Comparison of ENCODE assay signal across 1 cellular context in the genomic region with DNA sequence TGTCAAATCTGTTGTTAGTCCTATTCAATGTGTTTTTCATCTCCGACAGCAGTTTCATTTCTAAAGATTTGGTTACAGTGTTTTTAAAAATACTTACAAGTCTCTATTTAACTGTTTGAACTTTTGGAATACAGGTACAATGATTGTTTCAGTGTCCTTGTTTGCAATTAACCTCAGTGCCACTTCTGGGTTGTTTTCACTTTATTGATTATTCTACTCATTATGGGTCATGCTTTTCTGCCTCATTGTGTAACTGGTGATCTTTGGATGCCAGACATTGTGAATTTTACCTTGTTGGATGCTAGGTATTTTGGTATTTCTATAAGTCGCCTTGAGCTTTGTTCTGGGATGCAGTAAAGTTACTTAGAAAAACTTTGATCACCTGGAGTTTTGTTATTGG.
TF ChIP-seq lines count a peak whose summit lies in the region.

No MANE protein-coding gene starts in this region.

TF ChIP-seq in HepG2, 621 proteins besides CTCF, POLR2A, EP300 and RAD21 (continued from another document):
- TF ChIP-seq ZKSCAN5 (CRISPR knock-in tag; IDR thresholded peaks at IDR 0.05) (no peak), MLLT10 (CRISPR knock-in tag; IDR thresholded peaks at IDR 0.05) (no peak), ZNF83 (CRISPR knock-in tag; IDR thresholded peaks at IDR 0.05; ENCODE audit: borderline replicate concordance) (no peak)
- TF ChIP-seq, protein P1, sequence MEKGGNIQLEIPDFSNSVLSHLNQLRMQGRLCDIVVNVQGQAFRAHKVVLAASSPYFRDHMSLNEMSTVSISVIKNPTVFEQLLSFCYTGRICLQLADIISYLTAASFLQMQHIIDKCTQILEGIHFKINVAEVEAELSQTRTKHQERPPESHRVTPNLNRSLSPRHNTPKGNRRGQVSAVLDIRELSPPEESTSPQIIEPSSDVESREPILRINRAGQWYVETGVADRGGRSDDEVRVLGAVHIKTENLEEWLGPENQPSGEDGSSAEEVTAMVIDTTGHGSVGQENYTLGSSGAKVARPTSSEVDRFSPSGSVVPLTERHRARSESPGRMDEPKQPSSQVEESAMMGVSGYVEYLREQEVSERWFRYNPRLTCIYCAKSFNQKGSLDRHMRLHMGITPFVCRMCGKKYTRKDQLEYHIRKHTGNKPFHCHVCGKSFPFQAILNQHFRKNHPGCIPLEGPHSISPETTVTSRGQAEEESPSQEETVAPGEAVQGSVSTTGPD (CRISPR knock-in tag; IDR thresholded peaks at IDR 0.05): no peak
- TF ChIP-seq, protein P2, sequence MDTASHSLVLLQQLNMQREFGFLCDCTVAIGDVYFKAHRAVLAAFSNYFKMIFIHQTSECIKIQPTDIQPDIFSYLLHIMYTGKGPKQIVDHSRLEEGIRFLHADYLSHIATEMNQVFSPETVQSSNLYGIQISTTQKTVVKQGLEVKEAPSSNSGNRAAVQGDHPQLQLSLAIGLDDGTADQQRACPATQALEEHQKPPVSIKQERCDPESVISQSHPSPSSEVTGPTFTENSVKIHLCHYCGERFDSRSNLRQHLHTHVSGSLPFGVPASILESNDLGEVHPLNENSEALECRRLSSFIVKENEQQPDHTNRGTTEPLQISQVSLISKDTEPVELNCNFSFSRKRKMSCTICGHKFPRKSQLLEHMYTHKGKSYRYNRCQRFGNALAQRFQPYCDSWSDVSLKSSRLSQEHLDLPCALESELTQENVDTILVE (CRISPR knock-in tag; IDR thresholded peaks at IDR 0.05): no peak
- TF ChIP-seq, protein P3, sequence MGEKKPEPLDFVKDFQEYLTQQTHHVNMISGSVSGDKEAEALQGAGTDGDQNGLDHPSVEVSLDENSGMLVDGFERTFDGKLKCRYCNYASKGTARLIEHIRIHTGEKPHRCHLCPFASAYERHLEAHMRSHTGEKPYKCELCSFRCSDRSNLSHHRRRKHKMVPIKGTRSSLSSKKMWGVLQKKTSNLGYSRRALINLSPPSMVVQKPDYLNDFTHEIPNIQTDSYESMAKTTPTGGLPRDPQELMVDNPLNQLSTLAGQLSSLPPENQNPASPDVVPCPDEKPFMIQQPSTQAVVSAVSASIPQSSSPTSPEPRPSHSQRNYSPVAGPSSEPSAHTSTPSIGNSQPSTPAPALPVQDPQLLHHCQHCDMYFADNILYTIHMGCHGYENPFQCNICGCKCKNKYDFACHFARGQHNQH (CRISPR knock-in tag; IDR thresholded peaks at IDR 0.05): no peak
- TF ChIP-seq, protein P4, sequence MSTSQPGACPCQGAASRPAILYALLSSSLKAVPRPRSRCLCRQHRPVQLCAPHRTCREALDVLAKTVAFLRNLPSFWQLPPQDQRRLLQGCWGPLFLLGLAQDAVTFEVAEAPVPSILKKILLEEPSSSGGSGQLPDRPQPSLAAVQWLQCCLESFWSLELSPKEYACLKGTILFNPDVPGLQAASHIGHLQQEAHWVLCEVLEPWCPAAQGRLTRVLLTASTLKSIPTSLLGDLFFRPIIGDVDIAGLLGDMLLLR (CRISPR knock-in tag; IDR thresholded peaks at IDR 0.05): no peak
- TF ChIP-seq, protein P5, sequence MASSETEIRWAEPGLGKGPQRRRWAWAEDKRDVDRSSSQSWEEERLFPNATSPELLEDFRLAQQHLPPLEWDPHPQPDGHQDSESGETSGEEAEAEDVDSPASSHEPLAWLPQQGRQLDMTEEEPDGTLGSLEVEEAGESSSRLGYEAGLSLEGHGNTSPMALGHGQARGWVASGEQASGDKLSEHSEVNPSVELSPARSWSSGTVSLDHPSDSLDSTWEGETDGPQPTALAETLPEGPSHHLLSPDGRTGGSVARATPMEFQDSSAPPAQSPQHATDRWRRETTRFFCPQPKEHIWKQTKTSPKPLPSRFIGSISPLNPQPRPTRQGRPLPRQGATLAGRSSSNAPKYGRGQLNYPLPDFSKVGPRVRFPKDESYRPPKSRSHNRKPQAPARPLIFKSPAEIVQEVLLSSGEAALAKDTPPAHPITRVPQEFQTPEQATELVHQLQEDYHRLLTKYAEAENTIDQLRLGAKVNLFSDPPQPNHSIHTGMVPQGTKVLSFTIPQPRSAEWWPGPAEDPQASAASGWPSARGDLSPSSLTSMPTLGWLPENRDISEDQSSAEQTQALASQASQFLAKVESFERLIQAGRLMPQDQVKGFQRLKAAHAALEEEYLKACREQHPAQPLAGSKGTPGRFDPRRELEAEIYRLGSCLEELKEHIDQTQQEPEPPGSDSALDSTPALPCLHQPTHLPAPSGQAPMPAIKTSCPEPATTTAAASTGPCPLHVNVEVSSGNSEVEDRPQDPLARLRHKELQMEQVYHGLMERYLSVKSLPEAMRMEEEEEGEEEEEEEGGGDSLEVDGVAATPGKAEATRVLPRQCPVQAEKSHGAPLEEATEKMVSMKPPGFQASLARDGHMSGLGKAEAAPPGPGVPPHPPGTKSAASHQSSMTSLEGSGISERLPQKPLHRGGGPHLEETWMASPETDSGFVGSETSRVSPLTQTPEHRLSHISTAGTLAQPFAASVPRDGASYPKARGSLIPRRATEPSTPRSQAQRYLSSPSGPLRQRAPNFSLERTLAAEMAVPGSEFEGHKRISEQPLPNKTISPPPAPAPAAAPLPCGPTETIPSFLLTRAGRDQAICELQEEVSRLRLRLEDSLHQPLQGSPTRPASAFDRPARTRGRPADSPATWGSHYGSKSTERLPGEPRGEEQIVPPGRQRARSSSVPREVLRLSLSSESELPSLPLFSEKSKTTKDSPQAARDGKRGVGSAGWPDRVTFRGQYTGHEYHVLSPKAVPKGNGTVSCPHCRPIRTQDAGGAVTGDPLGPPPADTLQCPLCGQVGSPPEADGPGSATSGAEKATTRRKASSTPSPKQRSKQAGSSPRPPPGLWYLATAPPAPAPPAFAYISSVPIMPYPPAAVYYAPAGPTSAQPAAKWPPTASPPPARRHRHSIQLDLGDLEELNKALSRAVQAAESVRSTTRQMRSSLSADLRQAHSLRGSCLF (CRISPR knock-in tag; IDR thresholded peaks at IDR 0.05; ENCODE audit: borderline replicate concordance): no peak
TF ChIP-seq in HepG2: peak in this region for 0.
